5 cellular contexts compared by ENCODE assay signal in the genomic region with DNA sequence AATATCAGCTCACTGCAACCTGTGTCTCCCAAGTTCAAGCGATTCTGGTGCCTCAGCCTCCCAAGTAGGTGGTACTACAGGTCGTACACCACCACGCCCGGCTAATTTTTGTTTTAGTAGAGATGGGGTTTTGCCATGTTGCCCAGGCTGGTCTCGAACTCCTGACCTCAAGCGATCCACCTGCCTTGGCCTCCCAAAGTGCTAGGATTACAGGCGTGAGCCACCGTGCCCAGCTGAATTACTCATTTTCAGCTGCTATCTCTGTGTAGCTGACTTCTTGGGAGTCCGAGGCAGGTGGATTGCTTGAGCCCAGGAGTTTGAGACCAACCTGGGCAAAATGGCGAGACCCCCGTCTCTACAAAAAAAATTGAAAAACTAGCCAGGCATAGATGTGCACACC. TPM values are rescaled to one million over a fixed set of nuclear protein-coding genes. Genes with fewer than 3 reads are reported as not detected.
A peak's percentile ranks its signal among the peaks of the same experiment; 100 is the strongest.
DNase-seq lines count a peak whose midpoint lies in the region; ATAC-seq and TF ChIP-seq lines count a peak whose summit lies in the region.
"Not testable (repeated sequence)": the region's sequence is repeated elsewhere in the genome, so short reads cannot be mapped to it uniquely, and the experiment has no call there.

No MANE protein-coding gene starts in this region.

- not testable (repeated sequence) for H3K4me3 ChIP-seq in sigmoid colon

- H3K27ac Mint-ChIP-seq in Calu3 (ENCODE audit: unreplicated experiment) (peak overlapping the region; percentile 77), immature natural killer cell (peak overlapping the region; percentile 45 to 93 (median 88))
- H3K27ac Mint-ChIP-seq in activated CD4-positive, alpha-beta T cell treated with anti-CD3 and anti-CD28 coated beads, Interleukin-2, amount 10 ng/mL, durations not matched to agents 7 days and 5 days: peak overlapping the region; percentile 80
- peak overlapping the region; percentile 26 for H3K27ac Mint-ChIP-seq in activated naive CD8-positive, alpha-beta T cell treated with anti-CD3 and anti-CD28 coated beads, Interleukin-2, amount 10 ng/mL, durations not matched to agents 7 days and 5 days

- H3K9me3 Mint-ChIP-seq in Calu3 (ENCODE audit: low read depth, unreplicated experiment); activated CD4-positive, alpha-beta T cell treated with anti-CD3 and anti-CD28 coated beads, Interleukin-2, amount 10 ng/mL, durations not matched to agents 7 days and 5 days; activated naive CD8-positive, alpha-beta T cell treated with anti-CD3 and anti-CD28 coated beads, Interleukin-2, amount 10 ng/mL, durations not matched to agents 7 days and 5 days; immature natural killer cell: not testable (repeated sequence)

- not testable (repeated sequence) for H3K4me1 Mint-ChIP-seq in Calu3 (ENCODE audit: low read depth, unreplicated experiment)
- H3K4me1 Mint-ChIP-seq in activated CD4-positive, alpha-beta T cell treated with anti-CD3 and anti-CD28 coated beads, Interleukin-2, amount 10 ng/mL, durations not matched to agents 7 days and 5 days: peaks cover 57% of the 10 kb centered on the region
- peaks cover 47% of the 10 kb centered on the region for H3K4me1 Mint-ChIP-seq in activated naive CD8-positive, alpha-beta T cell treated with anti-CD3 and anti-CD28 coated beads, Interleukin-2, amount 10 ng/mL, durations not matched to agents 7 days and 5 days
- H3K4me1 Mint-ChIP-seq in immature natural killer cell: peaks cover 50 to 61% of the 10 kb centered on the region in 2 donors

- H3K27me3 ChIP-seq in sigmoid colon: not testable (repeated sequence)

- intact Hi-C loops in Calu3 (cut with micrococcal nuclease; ENCODE audit: unreplicated experiment); sigmoid colon (cut with DNase I): not testable (repeated sequence)

- POLR2A ChIA-PET in activated CD4-positive, alpha-beta T cell treated with anti-CD3 and anti-CD28 coated beads, Interleukin-2, amount 10 ng/mL, durations not matched to agents 7 days and 5 days (lab: Charles Lee): interaction anchor here (0.9 kb wide), 1 partner anchor 26 kb away, joined by 3 read pairs; a partner anchor contains a TSS
- POLR2A ChIA-PET in activated naive CD8-positive, alpha-beta T cell treated with anti-CD3 and anti-CD28 coated beads, Interleukin-2, amount 10 ng/mL, durations not matched to agents 7 days and 5 days (lab: Charles Lee): interaction anchor here (0.6 to 4.0 kb wide), 7 partner anchors 26 to 185 kb away, joined by 3 to 43 read pairs (median 7); a partner anchor contains a TSS

- DNase-seq in Calu3; activated CD4-positive, alpha-beta T cell treated with anti-CD3 and anti-CD28 coated beads, Interleukin-2, amount 10 ng/mL, durations not matched to agents 7 days and 5 days; activated naive CD8-positive, alpha-beta T cell treated with anti-CD3 and anti-CD28 coated beads, Interleukin-2, amount 10 ng/mL, durations not matched to agents 7 days and 5 days; immature natural killer cell: not testable (repeated sequence)
- DNase-seq in sigmoid colon: peak; percentile 54

- not testable (repeated sequence) for TF ChIP-seq POLR2A in sigmoid colon (IDR thresholded peaks at IDR 0.05)

- ATAC-seq in activated naive CD8-positive, alpha-beta T cell treated with anti-CD3 and anti-CD28 coated beads, Interleukin-2, amount 10 ng/mL, durations not matched to agents 7 days and 5 days (ENCODE audit: low read depth): not testable (repeated sequence)

- TF ChIP-seq EP300 in sigmoid colon (IDR thresholded peaks at IDR 0.05): not testable (repeated sequence)

- H3K36me3 ChIP-seq in sigmoid colon: not testable (repeated sequence)

- not testable (repeated sequence) for H3K4me3 Mint-ChIP-seq in Calu3 (ENCODE audit: low read depth, unreplicated experiment); activated CD4-positive, alpha-beta T cell treated with anti-CD3 and anti-CD28 coated beads, Interleukin-2, amount 10 ng/mL, durations not matched to agents 7 days and 5 days; activated naive CD8-positive, alpha-beta T cell treated with anti-CD3 and anti-CD28 coated beads, Interleukin-2, amount 10 ng/mL, durations not matched to agents 7 days and 5 days; immature natural killer cell

- H3K9me3 ChIP-seq in sigmoid colon: not testable (repeated sequence)

- CTCF ChIA-PET in Calu3 (lab: Charles Lee): not testable (repeated sequence)
- CTCF ChIA-PET in activated CD4-positive, alpha-beta T cell treated with anti-CD3 and anti-CD28 coated beads, Interleukin-2, amount 10 ng/mL, durations not matched to agents 7 days and 5 days (lab: Charles Lee): interaction anchor here (0.6 to 3.3 kb wide), 10 partner anchors 16 to 1211 kb away, joined by 3 to 17 read pairs (median 7); a partner anchor contains a TSS

- WGBS in sigmoid colon, 2 donors: 92 to 95% methylated on average over 11 of the region's 11 CpGs

- not testable (repeated sequence) for BruUV-seq in Calu3 (replicated peaks; lab: Mats Ljungman, UMichigan)

- peaks cover 27% of the 10 kb centered on the region for H3K36me3 Mint-ChIP-seq in Calu3 (ENCODE audit: insufficient read depth, unreplicated experiment)
- H3K36me3 Mint-ChIP-seq in activated CD4-positive, alpha-beta T cell treated with anti-CD3 and anti-CD28 coated beads, Interleukin-2, amount 10 ng/mL, durations not matched to agents 7 days and 5 days (ENCODE audit: low read depth): peaks cover 33% of the 10 kb centered on the region
- peaks cover 14% of the 10 kb centered on the region for H3K36me3 Mint-ChIP-seq in activated naive CD8-positive, alpha-beta T cell treated with anti-CD3 and anti-CD28 coated beads, Interleukin-2, amount 10 ng/mL, durations not matched to agents 7 days and 5 days
- not testable (repeated sequence) for H3K36me3 Mint-ChIP-seq in immature natural killer cell

- not testable (repeated sequence) for TF ChIP-seq CTCF in Calu3 (IDR thresholded peaks at IDR 0.05; ENCODE audit: unreplicated experiment); sigmoid colon (IDR thresholded peaks at IDR 0.05)

- not testable (repeated sequence) for H3K27ac ChIP-seq in sigmoid colon

- not testable (repeated sequence) for H3K27me3 Mint-ChIP-seq in Calu3 (ENCODE audit: unreplicated experiment); activated CD4-positive, alpha-beta T cell treated with anti-CD3 and anti-CD28 coated beads, Interleukin-2, amount 10 ng/mL, durations not matched to agents 7 days and 5 days; activated naive CD8-positive, alpha-beta T cell treated with anti-CD3 and anti-CD28 coated beads, Interleukin-2, amount 10 ng/mL, durations not matched to agents 7 days and 5 days
- peaks cover 6 to 20% (median 20%) of the 10 kb centered on the region in 3 donors for H3K27me3 Mint-ChIP-seq in immature natural killer cell (ENCODE audit: low read depth in 3 of 3)

- peaks cover 0 to 25% (median 24%) of the 10 kb centered on the region in 4 donors for H3K4me1 ChIP-seq in sigmoid colon

RNA-seq across cellular contexts. Expression of a gene that starts 2.9 kb away (rescaled TPM):
- 38.3 and 40.4 TPM in 2 replicates for total RNA-seq in Calu3 (2022)
- 100 to 1,000 TPM; 130 to 141 TPM for total RNA-seq in activated CD4-positive, alpha-beta T cell treated with anti-CD3 and anti-CD28 coated beads, Interleukin-2, amount 10 ng/mL, durations not matched to agents 7 days and 5 days
- 100 to 1,000 TPM; 122 to 124 TPM for total RNA-seq in activated naive CD8-positive, alpha-beta T cell treated with anti-CD3 and anti-CD28 coated beads, Interleukin-2, amount 10 ng/mL, durations not matched to agents 7 days and 5 days
- 100 to 1,000 TPM; 248 to 289 (median 249) TPM for polyA plus RNA-seq in immature natural killer cell
- total RNA-seq in sigmoid colon: 10 to 100 TPM; 36.6 to 55.3 (median 50.1) TPM
- polyA plus RNA-seq in sigmoid colon: 10 to 100 TPM; 41.4 to 54.1 (median 43.5) TPM

RNA-seq across cellular contexts. Expression of a gene that starts 12.6 kb away (rescaled TPM):
- total RNA-seq in Calu3 (2022) (61.3 and 63.4 TPM in 2 replicates), sigmoid colon (10 to 100 TPM; 44.3 to 63.9 (median 48.3) TPM)
- total RNA-seq in activated CD4-positive, alpha-beta T cell treated with anti-CD3 and anti-CD28 coated beads, Interleukin-2, amount 10 ng/mL, durations not matched to agents 7 days and 5 days: 10 to 100 TPM; 72.0 to 74.5 TPM
- total RNA-seq in activated naive CD8-positive, alpha-beta T cell treated with anti-CD3 and anti-CD28 coated beads, Interleukin-2, amount 10 ng/mL, durations not matched to agents 7 days and 5 days: 10 to 100 TPM; 76.6 to 82.2 TPM
- polyA plus RNA-seq in immature natural killer cell (100 to 1,000 TPM in 1 of 3 donors, 10 to 100 TPM in 2; 89.3 to 134 (median 96.0) TPM), sigmoid colon (10 to 100 TPM; 56.5 to 97.1 (median 58.9) TPM)

RNA-seq across cellular contexts. Expression of a gene that starts 13.2 kb away (rescaled TPM):
- total RNA-seq in Calu3 (2022) (192 and 198 TPM in 2 replicates), sigmoid colon (100 to 1,000 TPM; 104 to 217 (median 189) TPM)
- total RNA-seq in activated CD4-positive, alpha-beta T cell treated with anti-CD3 and anti-CD28 coated beads, Interleukin-2, amount 10 ng/mL, durations not matched to agents 7 days and 5 days: 100 to 1,000 TPM; 178 to 229 TPM
- total RNA-seq in activated naive CD8-positive, alpha-beta T cell treated with anti-CD3 and anti-CD28 coated beads, Interleukin-2, amount 10 ng/mL, durations not matched to agents 7 days and 5 days: 100 to 1,000 TPM; 179 to 196 TPM
- polyA plus RNA-seq in immature natural killer cell (100 to 1,000 TPM; 347 to 503 (median 373) TPM), sigmoid colon (100 to 1,000 TPM; 204 to 243 (median 221) TPM)

RNA-seq across cellular contexts. Expression of a gene that starts 17.6 kb away (rescaled TPM):
- total RNA-seq in Calu3 (2022): 4.5 and 7.5 TPM in 2 replicates
- 1 to 10 TPM; 6.5 TPM for total RNA-seq in activated CD4-positive, alpha-beta T cell treated with anti-CD3 and anti-CD28 coated beads, Interleukin-2, amount 10 ng/mL, durations not matched to agents 7 days and 5 days
- total RNA-seq in activated naive CD8-positive, alpha-beta T cell treated with anti-CD3 and anti-CD28 coated beads, Interleukin-2, amount 10 ng/mL, durations not matched to agents 7 days and 5 days: 1 to 10 TPM; 5.7 to 5.8 TPM
- under 1 TPM in 1 of 3 donors, not detected in 2; 0.41 TPM for polyA plus RNA-seq in immature natural killer cell
- total RNA-seq in sigmoid colon: 1 to 10 TPM in 2 of 4 donors, under 1 TPM in 1, not detected in 1; 0.33 to 1.1 (median 1.1) TPM
- polyA plus RNA-seq in sigmoid colon: 1 to 10 TPM in 1 of 3 donors, under 1 TPM in 2; 0.60 to 2.7 (median 0.69) TPM

RNA-seq across cellular contexts. Expression of a gene that starts 26.0 kb away (rescaled TPM):
- total RNA-seq in Calu3 (2022) (35.3 and 42.2 TPM in 2 replicates), sigmoid colon (10 to 100 TPM; 14.0 to 25.2 (median 20.0) TPM)
- 10 to 100 TPM; 54.8 to 55.0 TPM for total RNA-seq in activated CD4-positive, alpha-beta T cell treated with anti-CD3 and anti-CD28 coated beads, Interleukin-2, amount 10 ng/mL, durations not matched to agents 7 days and 5 days
- 10 to 100 TPM; 42.1 to 48.8 TPM for total RNA-seq in activated naive CD8-positive, alpha-beta T cell treated with anti-CD3 and anti-CD28 coated beads, Interleukin-2, amount 10 ng/mL, durations not matched to agents 7 days and 5 days
- polyA plus RNA-seq in immature natural killer cell (10 to 100 TPM; 23.3 to 52.0 (median 38.6) TPM), sigmoid colon (10 to 100 TPM; 27.3 to 32.4 (median 31.9) TPM)

Comparison
In these comparisons a context has a peak if more than half of its experiments do, and no peak if none do; other contexts are left out.
1. H3K27ac Mint-ChIP-seq: peak in every context shown above with its lines; median percentile 88 in immature natural killer cell; 80 in activated CD4-positive, alpha-beta T cell treated with anti-CD3 and anti-CD28 coated beads, Interleukin-2, amount 10 ng/mL, durations not matched to agents 7 days and 5 days; 77 in Calu3; 26 in activated naive CD8-positive, alpha-beta T cell treated with anti-CD3 and anti-CD28 coated beads, Interleukin-2, amount 10 ng/mL, durations not matched to agents 7 days and 5 days.